ENCODE assay signal across 1 cellular context in the genomic region with DNA sequence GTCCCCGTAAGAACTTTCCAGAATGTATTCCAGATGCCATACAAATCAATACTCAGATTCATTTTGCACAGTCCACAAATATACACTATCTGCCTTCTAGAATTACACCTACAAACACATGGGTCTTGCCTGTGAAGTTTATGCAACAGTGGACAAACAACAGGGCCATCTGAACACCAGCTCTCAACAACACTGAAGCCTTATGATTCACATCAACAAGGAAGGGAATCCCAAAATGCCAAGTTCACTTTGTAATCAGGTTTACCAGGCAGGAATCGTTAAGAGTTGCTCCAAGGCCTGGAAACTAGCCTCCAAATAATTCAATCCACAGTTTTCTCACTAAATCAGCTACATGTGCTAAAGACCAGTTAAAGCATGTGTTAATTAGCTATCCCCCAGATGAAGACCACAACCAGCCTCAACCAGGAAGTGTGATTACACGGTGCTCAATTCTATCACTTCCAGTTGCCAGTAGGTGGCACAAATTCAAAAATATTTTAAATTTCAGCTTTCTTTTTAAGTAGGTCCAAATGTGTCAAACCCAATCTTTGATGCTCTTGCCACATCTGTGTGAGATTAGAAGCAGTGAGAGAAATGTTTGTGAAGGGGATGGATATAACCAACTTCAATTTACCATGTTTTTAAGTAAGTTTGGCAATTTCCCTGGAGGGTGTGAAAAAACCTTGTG.
TF ChIP-seq lines count a peak whose summit lies in the region.

No MANE protein-coding gene starts in this region.

TF ChIP-seq in WTC11, 78 proteins besides CTCF, POLR2A, EP300 and RAD21 (continued from another document):
- TF ChIP-seq, protein P1, sequence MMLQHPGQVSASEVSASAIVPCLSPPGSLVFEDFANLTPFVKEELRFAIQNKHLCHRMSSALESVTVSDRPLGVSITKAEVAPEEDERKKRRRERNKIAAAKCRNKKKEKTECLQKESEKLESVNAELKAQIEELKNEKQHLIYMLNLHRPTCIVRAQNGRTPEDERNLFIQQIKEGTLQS (CRISPR knock-in tag; conservative IDR thresholded peaks at IDR 0.05): no peak
- no peak for TF ChIP-seq RORB (CRISPR knock-in tag; IDR thresholded peaks at IDR 0.05)
- TF ChIP-seq, protein P2, sequence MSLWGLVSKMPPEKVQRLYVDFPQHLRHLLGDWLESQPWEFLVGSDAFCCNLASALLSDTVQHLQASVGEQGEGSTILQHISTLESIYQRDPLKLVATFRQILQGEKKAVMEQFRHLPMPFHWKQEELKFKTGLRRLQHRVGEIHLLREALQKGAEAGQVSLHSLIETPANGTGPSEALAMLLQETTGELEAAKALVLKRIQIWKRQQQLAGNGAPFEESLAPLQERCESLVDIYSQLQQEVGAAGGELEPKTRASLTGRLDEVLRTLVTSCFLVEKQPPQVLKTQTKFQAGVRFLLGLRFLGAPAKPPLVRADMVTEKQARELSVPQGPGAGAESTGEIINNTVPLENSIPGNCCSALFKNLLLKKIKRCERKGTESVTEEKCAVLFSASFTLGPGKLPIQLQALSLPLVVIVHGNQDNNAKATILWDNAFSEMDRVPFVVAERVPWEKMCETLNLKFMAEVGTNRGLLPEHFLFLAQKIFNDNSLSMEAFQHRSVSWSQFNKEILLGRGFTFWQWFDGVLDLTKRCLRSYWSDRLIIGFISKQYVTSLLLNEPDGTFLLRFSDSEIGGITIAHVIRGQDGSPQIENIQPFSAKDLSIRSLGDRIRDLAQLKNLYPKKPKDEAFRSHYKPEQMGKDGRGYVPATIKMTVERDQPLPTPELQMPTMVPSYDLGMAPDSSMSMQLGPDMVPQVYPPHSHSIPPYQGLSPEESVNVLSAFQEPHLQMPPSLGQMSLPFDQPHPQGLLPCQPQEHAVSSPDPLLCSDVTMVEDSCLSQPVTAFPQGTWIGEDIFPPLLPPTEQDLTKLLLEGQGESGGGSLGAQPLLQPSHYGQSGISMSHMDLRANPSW (CRISPR knock-in tag; conservative IDR thresholded peaks at IDR 0.05; ENCODE audit: low read depth): no peak
- TF ChIP-seq ZBTB21 (CRISPR knock-in tag; IDR thresholded peaks at IDR 0.05; ENCODE audit: borderline replicate concordance): no peak
- TF ChIP-seq ZNF138 (CRISPR knock-in tag; conservative IDR thresholded peaks at IDR 0.05): no peak
- TF ChIP-seq ATF1 (CRISPR knock-in tag; IDR thresholded peaks at IDR 0.05): no peak
- TF ChIP-seq, protein P3, sequence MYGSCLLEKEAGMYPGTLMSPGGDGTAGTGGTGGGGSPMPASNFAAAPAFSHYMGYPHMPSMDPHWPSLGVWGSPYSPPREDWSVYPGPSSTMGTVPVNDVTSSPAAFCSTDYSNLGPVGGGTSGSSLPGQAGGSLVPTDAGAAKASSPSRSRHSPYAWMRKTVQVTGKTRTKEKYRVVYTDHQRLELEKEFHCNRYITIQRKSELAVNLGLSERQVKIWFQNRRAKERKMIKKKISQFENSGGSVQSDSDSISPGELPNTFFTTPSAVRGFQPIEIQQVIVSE (CRISPR knock-in tag; IDR thresholded peaks at IDR 0.05; ENCODE audit: borderline replicate concordance): no peak
- no peak for TF ChIP-seq ZNF396 (CRISPR knock-in tag; IDR thresholded peaks at IDR 0.05; ENCODE audit: borderline replicate concordance)
- no peak for TF ChIP-seq JUN (CRISPR knock-in tag; IDR thresholded peaks at IDR 0.05)
- TF ChIP-seq, protein P4, sequence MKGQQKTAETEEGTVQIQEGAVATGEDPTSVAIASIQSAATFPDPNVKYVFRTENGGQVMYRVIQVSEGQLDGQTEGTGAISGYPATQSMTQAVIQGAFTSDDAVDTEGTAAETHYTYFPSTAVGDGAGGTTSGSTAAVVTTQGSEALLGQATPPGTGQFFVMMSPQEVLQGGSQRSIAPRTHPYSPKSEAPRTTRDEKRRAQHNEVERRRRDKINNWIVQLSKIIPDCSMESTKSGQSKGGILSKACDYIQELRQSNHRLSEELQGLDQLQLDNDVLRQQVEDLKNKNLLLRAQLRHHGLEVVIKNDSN (CRISPR knock-in tag; IDR thresholded peaks at IDR 0.05): no peak
- TF ChIP-seq, protein P5, sequence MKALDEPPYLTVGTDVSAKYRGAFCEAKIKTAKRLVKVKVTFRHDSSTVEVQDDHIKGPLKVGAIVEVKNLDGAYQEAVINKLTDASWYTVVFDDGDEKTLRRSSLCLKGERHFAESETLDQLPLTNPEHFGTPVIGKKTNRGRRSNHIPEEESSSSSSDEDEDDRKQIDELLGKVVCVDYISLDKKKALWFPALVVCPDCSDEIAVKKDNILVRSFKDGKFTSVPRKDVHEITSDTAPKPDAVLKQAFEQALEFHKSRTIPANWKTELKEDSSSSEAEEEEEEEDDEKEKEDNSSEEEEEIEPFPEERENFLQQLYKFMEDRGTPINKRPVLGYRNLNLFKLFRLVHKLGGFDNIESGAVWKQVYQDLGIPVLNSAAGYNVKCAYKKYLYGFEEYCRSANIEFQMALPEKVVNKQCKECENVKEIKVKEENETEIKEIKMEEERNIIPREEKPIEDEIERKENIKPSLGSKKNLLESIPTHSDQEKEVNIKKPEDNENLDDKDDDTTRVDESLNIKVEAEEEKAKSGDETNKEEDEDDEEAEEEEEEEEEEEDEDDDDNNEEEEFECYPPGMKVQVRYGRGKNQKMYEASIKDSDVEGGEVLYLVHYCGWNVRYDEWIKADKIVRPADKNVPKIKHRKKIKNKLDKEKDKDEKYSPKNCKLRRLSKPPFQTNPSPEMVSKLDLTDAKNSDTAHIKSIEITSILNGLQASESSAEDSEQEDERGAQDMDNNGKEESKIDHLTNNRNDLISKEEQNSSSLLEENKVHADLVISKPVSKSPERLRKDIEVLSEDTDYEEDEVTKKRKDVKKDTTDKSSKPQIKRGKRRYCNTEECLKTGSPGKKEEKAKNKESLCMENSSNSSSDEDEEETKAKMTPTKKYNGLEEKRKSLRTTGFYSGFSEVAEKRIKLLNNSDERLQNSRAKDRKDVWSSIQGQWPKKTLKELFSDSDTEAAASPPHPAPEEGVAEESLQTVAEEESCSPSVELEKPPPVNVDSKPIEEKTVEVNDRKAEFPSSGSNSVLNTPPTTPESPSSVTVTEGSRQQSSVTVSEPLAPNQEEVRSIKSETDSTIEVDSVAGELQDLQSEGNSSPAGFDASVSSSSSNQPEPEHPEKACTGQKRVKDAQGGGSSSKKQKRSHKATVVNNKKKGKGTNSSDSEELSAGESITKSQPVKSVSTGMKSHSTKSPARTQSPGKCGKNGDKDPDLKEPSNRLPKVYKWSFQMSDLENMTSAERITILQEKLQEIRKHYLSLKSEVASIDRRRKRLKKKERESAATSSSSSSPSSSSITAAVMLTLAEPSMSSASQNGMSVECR (CRISPR knock-in tag; IDR thresholded peaks at IDR 0.05; ENCODE audit: borderline replicate concordance): no peak
- TF ChIP-seq, protein P6, sequence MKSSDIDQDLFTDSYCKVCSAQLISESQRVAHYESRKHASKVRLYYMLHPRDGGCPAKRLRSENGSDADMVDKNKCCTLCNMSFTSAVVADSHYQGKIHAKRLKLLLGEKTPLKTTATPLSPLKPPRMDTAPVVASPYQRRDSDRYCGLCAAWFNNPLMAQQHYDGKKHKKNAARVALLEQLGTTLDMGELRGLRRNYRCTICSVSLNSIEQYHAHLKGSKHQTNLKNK (CRISPR knock-in tag; IDR thresholded peaks at IDR 0.05): no peak
- TF ChIP-seq, protein P7, sequence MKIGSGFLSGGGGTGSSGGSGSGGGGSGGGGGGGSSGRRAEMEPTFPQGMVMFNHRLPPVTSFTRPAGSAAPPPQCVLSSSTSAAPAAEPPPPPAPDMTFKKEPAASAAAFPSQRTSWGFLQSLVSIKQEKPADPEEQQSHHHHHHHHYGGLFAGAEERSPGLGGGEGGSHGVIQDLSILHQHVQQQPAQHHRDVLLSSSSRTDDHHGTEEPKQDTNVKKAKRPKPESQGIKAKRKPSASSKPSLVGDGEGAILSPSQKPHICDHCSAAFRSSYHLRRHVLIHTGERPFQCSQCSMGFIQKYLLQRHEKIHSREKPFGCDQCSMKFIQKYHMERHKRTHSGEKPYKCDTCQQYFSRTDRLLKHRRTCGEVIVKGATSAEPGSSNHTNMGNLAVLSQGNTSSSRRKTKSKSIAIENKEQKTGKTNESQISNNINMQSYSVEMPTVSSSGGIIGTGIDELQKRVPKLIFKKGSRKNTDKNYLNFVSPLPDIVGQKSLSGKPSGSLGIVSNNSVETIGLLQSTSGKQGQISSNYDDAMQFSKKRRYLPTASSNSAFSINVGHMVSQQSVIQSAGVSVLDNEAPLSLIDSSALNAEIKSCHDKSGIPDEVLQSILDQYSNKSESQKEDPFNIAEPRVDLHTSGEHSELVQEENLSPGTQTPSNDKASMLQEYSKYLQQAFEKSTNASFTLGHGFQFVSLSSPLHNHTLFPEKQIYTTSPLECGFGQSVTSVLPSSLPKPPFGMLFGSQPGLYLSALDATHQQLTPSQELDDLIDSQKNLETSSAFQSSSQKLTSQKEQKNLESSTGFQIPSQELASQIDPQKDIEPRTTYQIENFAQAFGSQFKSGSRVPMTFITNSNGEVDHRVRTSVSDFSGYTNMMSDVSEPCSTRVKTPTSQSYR (CRISPR knock-in tag; IDR thresholded peaks at IDR 0.05): no peak
- no peak for TF ChIP-seq SOX15 (CRISPR knock-in tag; IDR thresholded peaks at IDR 0.05)
